ENCODE assay signal across 17 cellular contexts in genomic region chr14:101839661-101840060, GRCh38.
DNase-seq lines count a peak whose midpoint lies in the region; ATAC-seq and TF ChIP-seq lines count a peak whose summit lies in the region.
"Had no signal": no experiment of that assay in that cellular context is flagged by ENCODE, and none has a peak within 500 bp of the region (broad histone marks: within the 10 kb centered on the region; RNA-seq: fewer than 3 reads in every experiment).

No MANE protein-coding gene starts in this region.

- H3K4me3 ChIP-seq in GM23338 = no peak overlapping the region
- H3K4me3 ChIP-seq: SJCRH30, upper lobe of right lung had no signal

- H3K36me3 ChIP-seq in GM23338 (ENCODE audit: insufficient read depth) = no peaks in the 10 kb centered on the region

- H3K27me3 Mint-ChIP-seq in T-helper 2 cell treated with Interferon-gamma antibody and Interleukin-4, amounts not matched to agents 5 μg/mL and 100 μg/mL, for 36 hours (ENCODE audit: low read depth) = no peaks in the 10 kb centered on the region
- H3K27me3 Mint-ChIP-seq in GM23338 (ENCODE audit: insufficient read depth, low read depth, poor library complexity) (peaks cover 6% of the 10 kb centered on the region), nephron progenitor cell (ENCODE audit: low read depth, poor library complexity) (no peaks in the 10 kb centered on the region)

- H3K4me1 Mint-ChIP-seq in T-helper 2 cell treated with Interferon-gamma antibody and Interleukin-4, amounts not matched to agents 5 μg/mL and 100 μg/mL, for 36 hours (ENCODE audit: low read depth) = peaks cover 65% of the 10 kb centered on the region
- H3K4me1 Mint-ChIP-seq in GM23338 (peaks cover 20% of the 10 kb centered on the region), nephron progenitor cell (peaks cover 61% of the 10 kb centered on the region)

- H3K4me1 ChIP-seq in GM23338 (ENCODE audit: insufficient read depth) (no peaks in the 10 kb centered on the region; the same call in 1 of the 2 replicates), foreskin keratinocyte (no peaks in the 10 kb centered on the region)
- H3K4me1 ChIP-seq: SJCRH30 had no signal

- no peaks in the 10 kb centered on the region for H3F3A ChIP-seq in GM23338 (replicated peaks; ENCODE audit: low read depth)

- peaks cover 45% of the 10 kb centered on the region for H4K20me1 ChIP-seq in GM23338 (replicated peaks; ENCODE audit: insufficient read depth)

- no peaks in the 10 kb centered on the region for H3K9me3 Mint-ChIP-seq in T-helper 2 cell treated with Interferon-gamma antibody and Interleukin-4, amounts not matched to agents 5 μg/mL and 100 μg/mL, for 36 hours
- H3K9me3 Mint-ChIP-seq in GM23338 = no peaks in the 10 kb centered on the region
- H3K9me3 Mint-ChIP-seq in activated naive CD4-positive, alpha-beta T cell treated with anti-CD3 and anti-CD28 coated beads, Interleukin-2, amount 50 U/mL, for 72 hours = no peaks in the 10 kb centered on the region
- no peaks in the 10 kb centered on the region for H3K9me3 Mint-ChIP-seq in nephron progenitor cell

- H2AFZ ChIP-seq in GM23338 = no peak overlapping the region

- no peak for TF ChIP-seq CTCF in GM23338 (conservative IDR thresholded peaks at IDR 0.05; ENCODE audit: low read depth in 2 of 2)
- TF ChIP-seq CTCF in nephron progenitor cell (IDR thresholded peaks at IDR 0.05) = no peak
- TF ChIP-seq CTCF in foreskin keratinocyte (conservative IDR thresholded peaks at IDR 0.05) = no peak

- peak overlapping the region; percentile 92 for H3K27ac Mint-ChIP-seq in T-helper 2 cell treated with Interferon-gamma antibody and Interleukin-4, amounts not matched to agents 5 μg/mL and 100 μg/mL, for 36 hours
- H3K27ac Mint-ChIP-seq in GM23338 (0 out of 2 replicates have a peak overlapping the region, but pooled peaks have one; percentile 77), nephron progenitor cell (peak overlapping the region; percentile 96)
- H3K27ac Mint-ChIP-seq in activated naive CD4-positive, alpha-beta T cell treated with anti-CD3 and anti-CD28 coated beads, Interleukin-2, amount 50 U/mL, for 72 hours = peak overlapping the region; percentile 68 to 97

- H3K27me3 ChIP-seq in GM23338 (ENCODE audit: insufficient read depth) (no peaks in the 10 kb centered on the region), foreskin keratinocyte (no peaks in the 10 kb centered on the region)
- H3K27me3 ChIP-seq: SJCRH30, upper lobe of right lung had no signal

- H3K79me2 ChIP-seq in GM23338 (replicated peaks; ENCODE audit: insufficient read depth) = peaks cover 61% of the 10 kb centered on the region

- H3K4me2 ChIP-seq in GM23338 = no peak overlapping the region

- no peak for DNase-seq in T-helper 2 cell treated with Interferon-gamma antibody and Interleukin-4, amounts not matched to agents 5 μg/mL and 100 μg/mL, for 36 hours (ENCODE audit: low spot score)
- DNase-seq in T-helper 2 cell (no peak), GM23338 (ENCODE audit: low spot score) (no peak), nephron progenitor cell (no peak), foreskin keratinocyte (no peak), UCSD-AML1 (lab: John Stamatoyannopoulos, UW; ENCODE audit: unreplicated experiment) (no peak)
- no peak for DNase-seq in activated naive CD4-positive, alpha-beta T cell treated with anti-CD3 and anti-CD28 coated beads, Interleukin-2, amount 50 U/mL, for 72 hours (ENCODE audit: low spot score in 2 of 2)
- no peak for DNase-seq in stimulated activated CD4-positive, alpha-beta T cell treated with anti-CD3 and anti-CD28 coated beads, Interleukin-4, amount 100 ng/mL, for 24 hours
- DNase-seq: 8988T; activated CD8-positive, alpha-beta memory T cell treated with anti-CD3 and anti-CD28 coated beads, Interleukin-2, amount 50 U/mL, for 48 hours; COR-L47; dermis blood vessel endothelial cell; hippocampal formation; IMR-90; NCI-H1105; SJCRH30; upper lobe of right lung had no signal

- H3K4me3 Mint-ChIP-seq in T-helper 2 cell treated with Interferon-gamma antibody and Interleukin-4, amounts not matched to agents 5 μg/mL and 100 μg/mL, for 36 hours = peak overlapping the region; percentile 77
- H3K4me3 Mint-ChIP-seq in GM23338 (no peak overlapping the region), nephron progenitor cell (peak overlapping the region; percentile 71)

- no peak for ATAC-seq in GM23338
- no peak for ATAC-seq in activated naive CD4-positive, alpha-beta T cell treated with anti-CD3 and anti-CD28 coated beads, Interleukin-2, amount 50 U/mL, for 72 hours
- ATAC-seq in foreskin keratinocyte = no peak
- ATAC-seq: upper lobe of right lung had no signal

- H3K9me2 ChIP-seq in GM23338 (ENCODE audit: insufficient read depth) = no peaks in the 10 kb centered on the region

- H3K27ac ChIP-seq in GM23338 (ENCODE audit: low read depth) (no peak overlapping the region), foreskin keratinocyte (no peak overlapping the region)
- H3K27ac ChIP-seq: SJCRH30, upper lobe of right lung had no signal

- H3K36me3 Mint-ChIP-seq in T-helper 2 cell treated with Interferon-gamma antibody and Interleukin-4, amounts not matched to agents 5 μg/mL and 100 μg/mL, for 36 hours (ENCODE audit: low read depth) = peaks cover 55% of the 10 kb centered on the region
- H3K36me3 Mint-ChIP-seq in GM23338 (ENCODE audit: low read depth) = no peaks in the 10 kb centered on the region
- H3K36me3 Mint-ChIP-seq in activated naive CD4-positive, alpha-beta T cell treated with anti-CD3 and anti-CD28 coated beads, Interleukin-2, amount 50 U/mL, for 72 hours = peaks cover 4 to 19% of the 10 kb centered on the region in 2 donors
- H3K36me3 Mint-ChIP-seq in nephron progenitor cell (ENCODE audit: low read depth) = peaks cover 4% of the 10 kb centered on the region

TF ChIP-seq in GM23338, 12 proteins besides CTCF, POLR2A, EP300 and RAD21 (continues in another document):
- TF ChIP-seq POLR2AphosphoS5 (IDR thresholded peaks at IDR 0.05; ENCODE audit: low read depth) = no peak
- no peak for TF ChIP-seq ZNF114 (CRISPR knock-in tag; IDR thresholded peaks at IDR 0.05)
- TF ChIP-seq STAT1 (IDR thresholded peaks at IDR 0.05; ENCODE audit: unreplicated experiment) = no peak
- TF ChIP-seq ZNF462 (CRISPR knock-in tag; IDR thresholded peaks at IDR 0.05) = no peak
